Comparison of ENCODE assay signal across 1 cellular context in genomic region chr17:77145209-77145608, GRCh38.
TF ChIP-seq lines count a peak whose summit lies in the region.

No MANE protein-coding gene starts in this region.

TF ChIP-seq in HepG2, 621 proteins besides CTCF, POLR2A, EP300 and RAD21 (continued from another document):
- TF ChIP-seq GATAD2A (CRISPR knock-in tag; IDR thresholded peaks at IDR 0.05): peak; percentile 3; the same call in 1 of the 2 replicates
- no peak for TF ChIP-seq ATAD3A (CRISPR knock-in tag; IDR thresholded peaks at IDR 0.05)
- peak; percentile 52 for TF ChIP-seq MEIS1 (CRISPR knock-in tag; IDR thresholded peaks at IDR 0.05; ENCODE audit: borderline replicate concordance)
- peak; percentile 63; the same call in 1 of the 2 replicates for TF ChIP-seq GTF3A (CRISPR knock-in tag; conservative IDR thresholded peaks at IDR 0.05)
- 0 out of 2 replicates have a peak, but pooled peaks have one; percentile 17 for TF ChIP-seq ZNF34 (CRISPR knock-in tag; IDR thresholded peaks at IDR 0.05; ENCODE audit: borderline replicate concordance)
- TF ChIP-seq ZHX2 (IDR thresholded peaks at IDR 0.05; ENCODE audit: low read depth): no peak
- TF ChIP-seq ZHX2 (CRISPR knock-in tag; IDR thresholded peaks at IDR 0.05; ENCODE audit: borderline replicate concordance): no peak
- 0 out of 4 replicates have a peak, but pooled peaks of 1 of the 2 experiments have one; percentile 37 for TF ChIP-seq HMGXB4 (CRISPR knock-in tag; IDR thresholded peaks at IDR 0.05; ENCODE audit: borderline replicate concordance in 1 of 2, low read depth in 1 of 2)
- TF ChIP-seq U2AF2 (IDR thresholded peaks at IDR 0.05; ENCODE audit: low read depth, low read length): no peak
- TF ChIP-seq ZNF337 (CRISPR knock-in tag; IDR thresholded peaks at IDR 0.05; ENCODE audit: borderline replicate concordance, low read depth): no peak
- no peak for TF ChIP-seq ATRX (CRISPR knock-in tag; IDR thresholded peaks at IDR 0.05; ENCODE audit: borderline replicate concordance)
